Comparison of ENCODE assay signal across 21 cellular contexts in genomic region chr2:28374331-28374730, GRCh38.
"Had no signal": no experiment of that assay in that cellular context is flagged by ENCODE, and none has a peak within 500 bp of the region (broad histone marks: within the 10 kb centered on the region; RNA-seq: fewer than 3 reads in every experiment).

No MANE protein-coding gene starts in this region.

- H3K27me3 ChIP-seq: MG63, SJCRH30 had no signal

- FAIRE-seq: HepG2 had no signal

- H3K36me3 ChIP-seq: MG63, SJCRH30 had no signal

- DNase-seq: IMR-90, Karpas-422, KG1, MG63, NCI-H1092 treated with DMSO at 0.1 percent for 48 hours, NCI-H1436, NCI-H1694, NCI-H187 treated with DMSO at 0.1 percent for 48 hours, NCI-H2029 treated with DMSO at 0.1 percent for 48 hours, NCI-H2171 treated with DMSO at 0.1 percent for 48 hours, NCI-H345, NCI-H446 treated with DMSO at 0.1 percent for 48 hours, NCI-H524, NCI-H526 treated with DMSO at 0.1 percent for 48 hours, NCI-H748 treated with DMSO at 0.1 percent for 48 hours, SHP77 treated with DMSO at 0.1 percent for 48 hours, SJCRH30 had no signal

- H3K4me3 ChIP-seq: MG63, SJCRH30 had no signal

- H3K27ac ChIP-seq: SJCRH30 had no signal

- H3K9me3 ChIP-seq: MG63 had no signal

- ATAC-seq: HepG2, Panc1, Right ventricle myocardium inferior, SK-N-SH treated with all-trans-retinoic acid at 6 μM for 48 hours had no signal
